In genomic region chr3:20575153-20575552, GRCh38 we compare ENCODE assay signal across 13 cellular contexts.
DNase-seq lines count a peak whose midpoint lies in the region; ATAC-seq and TF ChIP-seq lines count a peak whose summit lies in the region.
"Had no signal": no experiment of that assay in that cellular context is flagged by ENCODE, and none has a peak within 500 bp of the region (broad histone marks: within the 10 kb centered on the region; RNA-seq: fewer than 3 reads in every experiment).

No MANE protein-coding gene starts in this region.

- H3K27ac ChIP-seq in RWPE2 (ENCODE audit: poor library complexity, severe bottlenecking), result no peak overlapping the region
- H3K27ac ChIP-seq in fibroblast of lung (ENCODE audit: insufficient read depth, low read length), result peak overlapping the region; percentile 16
- H3K27ac ChIP-seq in osteoblast (ENCODE audit: low read depth, low read length), result peak overlapping the region; percentile 78
- H3K27ac ChIP-seq: adrenal gland, pancreas had no signal

- no peaks in the 10 kb centered on the region for H3K27me3 ChIP-seq in RWPE2 (ENCODE audit: insufficient read depth, poor library complexity, severe bottlenecking)
- H3K27me3 ChIP-seq in fibroblast of lung (ENCODE audit: control insufficient read depth, insufficient read depth, low read length), result no peaks in the 10 kb centered on the region
- H3K27me3 ChIP-seq in osteoblast (ENCODE audit: insufficient read depth, low read length), result no peaks in the 10 kb centered on the region
- H3K27me3 ChIP-seq: adrenal gland, pancreas had no signal

- H4K20me1 ChIP-seq in fibroblast of lung (ENCODE audit: control insufficient read depth, extremely low read depth, insufficient read depth, low read length) (no peaks in the 10 kb centered on the region), osteoblast (ENCODE audit: insufficient read depth, low read length) (no peaks in the 10 kb centered on the region)

- no peaks in the 10 kb centered on the region for H3K9me3 ChIP-seq in RWPE2 (ENCODE audit: severe bottlenecking)
- H3K9me3 ChIP-seq in fibroblast of lung (ENCODE audit: control insufficient read depth, insufficient read depth, low read depth, low read length), result no peaks in the 10 kb centered on the region
- no peaks in the 10 kb centered on the region for H3K9me3 ChIP-seq in osteoblast (ENCODE audit: low read depth, low read length)
- H3K9me3 ChIP-seq: pancreas had no signal

- H2AFZ ChIP-seq in fibroblast of lung (ENCODE audit: low read length) (no peak overlapping the region), osteoblast (ENCODE audit: low read length) (no peak overlapping the region)

- H3K4me1 ChIP-seq in RWPE2 (ENCODE audit: insufficient read depth, poor library complexity, severe bottlenecking), result no peaks in the 10 kb centered on the region
- H3K4me1 ChIP-seq in fibroblast of lung (ENCODE audit: control insufficient read depth, extremely low read depth, insufficient read depth, low read length), result no peaks in the 10 kb centered on the region
- peaks cover 9% of the 10 kb centered on the region for H3K4me1 ChIP-seq in osteoblast (ENCODE audit: insufficient read depth, low read length)
- H3K4me1 ChIP-seq: adrenal gland, pancreas had no signal

- H3K4me3 ChIP-seq in RWPE2 (ENCODE audit: severe bottlenecking) (no peak overlapping the region), fibroblast of lung (replicated peaks in 1 of 4; ENCODE audit: control extremely low read depth in 1 of 4, insufficient read depth in 1 of 4, low read depth in 3 of 4, low read length in 4 of 4) (no peak overlapping the region), osteoblast (ENCODE audit: insufficient read depth, low read length) (peak overlapping the region; percentile 27)
- H3K4me3 ChIP-seq: adrenal gland, pancreas had no signal

- peak; percentile 58; the same call in 2 of the 3 replicates for ATAC-seq in RWPE2 (ENCODE audit: low read depth)
- no peak for ATAC-seq in HG02678 (IDR thresholded peaks at IDR 0.05; ENCODE audit: unreplicated experiment)
- ATAC-seq: pancreas had no signal

- H3K79me2 ChIP-seq in fibroblast of lung (ENCODE audit: control insufficient read depth, insufficient read depth, low read length) (no peaks in the 10 kb centered on the region), osteoblast (ENCODE audit: insufficient read depth, low read length) (no peaks in the 10 kb centered on the region)

- peak overlapping the region; percentile 36 for H3K4me2 ChIP-seq in fibroblast of lung (ENCODE audit: extremely low read depth, insufficient read depth, low read length)
- H3K4me2 ChIP-seq in osteoblast (ENCODE audit: insufficient read depth, low read length), result peak overlapping the region; percentile 49

- DNase-seq in GM03348 (ENCODE audit: low spot score) (peak; percentile 33), RWPE2 (ENCODE audit: low spot score) (no peak), fibroblast of lung (ENCODE audit: low read depth in 2 of 2) (peak; percentile 40 to 86), osteoblast (ENCODE audit: insufficient read length, low spot score, missing footprints) (no peak), NCI-H524 (lab: John Stamatoyannopoulos, UW) (no peak), NCI-H146 (lab: John Stamatoyannopoulos, UW) (no peak)
- no peak for DNase-seq in stimulated activated CD4-positive, alpha-beta T cell treated with anti-CD3 and anti-CD28 coated beads, Interleukin-2, amount 100 ng/mL, for 24 hours
- DNase-seq: activated CD4-positive, alpha-beta T cell treated with anti-CD3 and anti-CD28 coated beads, Interleukin-2, amount 50 U/mL, for 48 hours; adrenal gland; CD4-positive, CD25-positive, alpha-beta regulatory T cell; NCI-H1105; pancreas had no signal

- H3K36me3 ChIP-seq in RWPE2 (ENCODE audit: low read depth) (no peaks in the 10 kb centered on the region), fibroblast of lung (ENCODE audit: control insufficient read depth, insufficient read depth, low read length) (no peaks in the 10 kb centered on the region), osteoblast (ENCODE audit: insufficient read depth, low read length) (no peaks in the 10 kb centered on the region)
- H3K36me3 ChIP-seq: adrenal gland, pancreas had no signal

- TF ChIP-seq CTCF in RWPE2 (IDR thresholded peaks at IDR 0.05; ENCODE audit: poor library complexity, severe bottlenecking) (no peak), fibroblast of lung (conservative IDR thresholded peaks at IDR 0.05 in 1 of 2, IDR thresholded peaks at IDR 0.05 in 1 of 2; ENCODE audit: low read depth in 1 of 2, low read length in 2 of 2) (no peak), osteoblast (IDR thresholded peaks at IDR 0.05; ENCODE audit: extremely low read depth, low read depth, low read length) (no peak)

- H3K9ac ChIP-seq in fibroblast of lung (ENCODE audit: insufficient read depth, low read length), result no peak overlapping the region

Comparison
In these comparisons a context has a peak if more than half of its experiments do, and no peak if none do; other contexts are left out.
1. DNase-seq: peak in GM03348 (single experiment) and fibroblast of lung (2 of 2); none in RWPE2 (single experiment), osteoblast (single experiment), NCI-H524 (0 of 2), NCI-H146 (single experiment) and stimulated activated CD4-positive, alpha-beta T cell treated with anti-CD3 and anti-CD28 coated beads, Interleukin-2, amount 100 ng/mL, for 24 hours (0 of 2).